Comparison of ENCODE assay signal across 8 cellular contexts in genomic region chr17:62653002-62653830, GRCh38. TPM values are rescaled to one million over a fixed set of nuclear protein-coding genes. Genes with fewer than 3 reads are reported as not detected.
DNase-seq lines count a peak whose midpoint lies in the region; ATAC-seq and TF ChIP-seq lines count a peak whose summit lies in the region.

No MANE protein-coding gene starts in this region.

- peak overlapping the region; percentile 24 for H3K4me3 ChIP-seq in AG09309 (ENCODE audit: control insufficient read depth, low read depth, low read length)
- H3K4me3 ChIP-seq in mononuclear cell (ENCODE audit: low read length): peak overlapping the region; percentile 33

- H3K4me1 Mint-ChIP-seq in activated CD4-positive, alpha-beta memory T cell treated with anti-CD3 and anti-CD28 coated beads for 36 hours (ENCODE audit: low read depth): peaks cover 24% of the 10 kb centered on the region
- peaks cover 14 to 22% of the 10 kb centered on the region in 2 donors for H3K4me1 Mint-ChIP-seq in effector memory CD8-positive, alpha-beta T cell (ENCODE audit: low read depth in 2 of 2)

- H3K4me1 ChIP-seq in mononuclear cell (ENCODE audit: insufficient read depth, low read length): peaks cover 25% of the 10 kb centered on the region

- CTCF ChIA-PET in activated CD4-positive, alpha-beta memory T cell treated with anti-CD3 and anti-CD28 coated beads for 36 hours (lab: Charles Lee): interaction anchor here (0.9 to 1.3 kb wide), 3 partner anchors 19 to 231 kb away, joined by 3 to 4 read pairs (median 3); no protein-coding TSS in a partner anchor

- POLR2A ChIA-PET in activated CD4-positive, alpha-beta memory T cell treated with anti-CD3 and anti-CD28 coated beads for 36 hours (lab: Charles Lee): interaction anchor here (0.9 to 1.1 kb wide), 3 partner anchors 25 to 89 kb away, joined by 3 to 4 read pairs (median 4); no protein-coding TSS in a partner anchor

- peak overlapping the region; percentile 54 for H3K27ac Mint-ChIP-seq in activated CD4-positive, alpha-beta memory T cell treated with anti-CD3 and anti-CD28 coated beads for 36 hours
- H3K27ac Mint-ChIP-seq in effector memory CD8-positive, alpha-beta T cell: peak overlapping the region; percentile 69 to 89

- peaks cover 27% of the 10 kb centered on the region for H3K27me3 Mint-ChIP-seq in activated CD4-positive, alpha-beta memory T cell treated with anti-CD3 and anti-CD28 coated beads for 36 hours
- H3K27me3 Mint-ChIP-seq in effector memory CD8-positive, alpha-beta T cell: peaks cover 28 to 33% of the 10 kb centered on the region in 2 donors

- no peaks in the 10 kb centered on the region for H3K9me3 Mint-ChIP-seq in activated CD4-positive, alpha-beta memory T cell treated with anti-CD3 and anti-CD28 coated beads for 36 hours
- H3K9me3 Mint-ChIP-seq in effector memory CD8-positive, alpha-beta T cell: no peaks in the 10 kb centered on the region

- DNase-seq in AG09309 (ENCODE audit: low read depth) (no peak), GM19238 (ENCODE audit: insufficient read length, low spot score) (peak; percentile 64), NCI-H69 (lab: John Stamatoyannopoulos, UW) (peak; percentile 90)
- peak; percentile 96 for DNase-seq in activated CD4-positive, alpha-beta memory T cell treated with anti-CD3 and anti-CD28 coated beads for 36 hours
- peak; percentile 26 to 55 (median 51) for DNase-seq in effector memory CD8-positive, alpha-beta T cell
- peak; percentile 95 for DNase-seq in stimulated activated CD8-positive, alpha-beta memory T cell treated with anti-CD3 and anti-CD28 coated beads, Interleukin-4, amount 100 ng/mL, for 48 hours

- ATAC-seq in HG03378 (IDR thresholded peaks at IDR 0.05; ENCODE audit: unreplicated experiment): peak; percentile 93
- peak; percentile 84 for ATAC-seq in effector memory CD8-positive, alpha-beta T cell (replicated peaks)

- no peaks in the 10 kb centered on the region for H3K9me3 ChIP-seq in mononuclear cell (ENCODE audit: low read depth, low read length)

- peak overlapping the region; percentile 74 for H3K4me3 Mint-ChIP-seq in activated CD4-positive, alpha-beta memory T cell treated with anti-CD3 and anti-CD28 coated beads for 36 hours
- peak overlapping the region; percentile 87 to 94 for H3K4me3 Mint-ChIP-seq in effector memory CD8-positive, alpha-beta T cell

- no peak for TF ChIP-seq CTCF in AG09309 (IDR thresholded peaks at IDR 0.05; ENCODE audit: control insufficient read depth, insufficient read depth, low read depth, low read length, missing control alignments)

- no peaks in the 10 kb centered on the region for H3K36me3 Mint-ChIP-seq in activated CD4-positive, alpha-beta memory T cell treated with anti-CD3 and anti-CD28 coated beads for 36 hours
- no peaks in the 10 kb centered on the region for H3K36me3 Mint-ChIP-seq in effector memory CD8-positive, alpha-beta T cell (ENCODE audit: insufficient read depth)

- no peaks in the 10 kb centered on the region for H3K27me3 ChIP-seq in mononuclear cell (ENCODE audit: insufficient read depth, low read length)

- intact Hi-C loops in activated CD4-positive, alpha-beta memory T cell treated with anti-CD3 and anti-CD28 coated beads for 36 hours (cut with micrococcal nuclease): loop anchor here (1.0 to 5.0 kb wide), 7 partner anchors 24 to 897 kb away; partner anchors contain the start of gene DCAF7

RNA-seq across cellular contexts. Expression of gene MRC2, which starts 25.7 kb away (rescaled TPM):
- 10 to 100 TPM; 11.2 to 12.5 TPM for total RNA-seq in activated CD4-positive, alpha-beta memory T cell treated with anti-CD3 and anti-CD28 coated beads for 36 hours
- 1.7 TPM for total RNA-seq in mononuclear cell
